Comparison of ENCODE assay signal across 18 cellular contexts in genomic region chr17:50611639-50612038, GRCh38. TPM values are rescaled to one million over a fixed set of nuclear protein-coding genes. Genes with fewer than 3 reads are reported as not detected.
DNase-seq lines count a peak whose midpoint lies in the region; ATAC-seq and TF ChIP-seq lines count a peak whose summit lies in the region.
"Had no signal": no experiment of that assay in that cellular context is flagged by ENCODE, and none has a peak within 500 bp of the region (broad histone marks: within the 10 kb centered on the region; RNA-seq: fewer than 3 reads in every experiment).

No MANE protein-coding gene starts in this region.

- POLR2A ChIA-PET in activated CD8-positive, alpha-beta T cell treated with anti-CD3 and anti-CD28 coated beads, Interleukin-2, amount 10 ng/mL, durations not matched to agents 7 days and 5 days (lab: Charles Lee), result interaction anchor here (0.7 kb wide), 1 partner anchor 118 kb away, joined by 3 read pairs; no protein-coding TSS in a partner anchor
- POLR2A ChIA-PET in activated CD8-positive, alpha-beta T cell treated with anti-CD3 and anti-CD28 coated beads for 36 hours (lab: Charles Lee), result interaction anchor here (0.9 kb wide), 1 partner anchor 185 kb away, joined by 3 read pairs; no protein-coding TSS in a partner anchor

- ATAC-seq in activated CD8-positive, alpha-beta T cell treated with anti-CD3 and anti-CD28 coated beads, Interleukin-2, amount 10 ng/mL, durations not matched to agents 7 days and 5 days, result no peak
- ATAC-seq in activated CD8-positive, alpha-beta T cell treated with anti-CD3 and anti-CD28 coated beads for 36 hours, result no peak
- ATAC-seq in natural killer cell treated with Interleukin-12 subunit alpha and Interleukin-12 subunit beta and Interleukin-15 and Interleukin-18, amount 100 ng/mL, for 72 hours, result no peak
- no peak for ATAC-seq in gastrocnemius medialis
- ATAC-seq in GM19397 (IDR thresholded peaks at IDR 0.05; ENCODE audit: unreplicated experiment), result no peak
- ATAC-seq: CD8-positive, alpha-beta T cell had no signal

- H2AFZ ChIP-seq in neural progenitor cell (replicated peaks), result no peak overlapping the region

- H3K4me1 Mint-ChIP-seq in activated CD8-positive, alpha-beta T cell treated with anti-CD3 and anti-CD28 coated beads, Interleukin-2, amount 10 ng/mL, durations not matched to agents 7 days and 5 days (ENCODE audit: low read depth), result peaks cover 12% of the 10 kb centered on the region
- H3K4me1 Mint-ChIP-seq in activated CD8-positive, alpha-beta T cell treated with anti-CD3 and anti-CD28 coated beads for 36 hours (ENCODE audit: low read depth), result peaks cover 7% of the 10 kb centered on the region
- H3K4me1 Mint-ChIP-seq in neural progenitor cell, result peaks cover 30% of the 10 kb centered on the region
- peaks cover 6 to 7% of the 10 kb centered on the region in 2 donors for H3K4me1 Mint-ChIP-seq in natural killer cell treated with Interleukin-12 subunit alpha and Interleukin-12 subunit beta and Interleukin-15 and Interleukin-18, amount 100 ng/mL, for 72 hours (ENCODE audit: low read depth in 2 of 2)

- no peaks in the 10 kb centered on the region for H3K36me3 Mint-ChIP-seq in activated CD8-positive, alpha-beta T cell treated with anti-CD3 and anti-CD28 coated beads, Interleukin-2, amount 10 ng/mL, durations not matched to agents 7 days and 5 days (ENCODE audit: low read depth)
- H3K36me3 Mint-ChIP-seq in activated CD8-positive, alpha-beta T cell treated with anti-CD3 and anti-CD28 coated beads for 36 hours (ENCODE audit: low read depth), result no peaks in the 10 kb centered on the region
- peaks cover 2% of the 10 kb centered on the region for H3K36me3 Mint-ChIP-seq in neural progenitor cell
- no peaks in the 10 kb centered on the region for H3K36me3 Mint-ChIP-seq in natural killer cell treated with Interleukin-12 subunit alpha and Interleukin-12 subunit beta and Interleukin-15 and Interleukin-18, amount 100 ng/mL, for 72 hours
- H3K36me3 Mint-ChIP-seq: CD14-positive monocyte; CD8-positive, alpha-beta T cell had no signal

- H3K36me3 ChIP-seq in neural progenitor cell, result no peaks in the 10 kb centered on the region
- H3K36me3 ChIP-seq in gastrocnemius medialis, result no peaks in the 10 kb centered on the region
- H3K36me3 ChIP-seq: HAP-1 had no signal

- DNase-seq in activated CD8-positive, alpha-beta T cell treated with anti-CD3 and anti-CD28 coated beads, Interleukin-2, amount 10 ng/mL, durations not matched to agents 7 days and 5 days, result no peak
- no peak for DNase-seq in activated CD8-positive, alpha-beta T cell treated with anti-CD3 and anti-CD28 coated beads for 36 hours
- DNase-seq in fibroblast of villous mesenchyme (ENCODE audit: low read depth), result peak; percentile 12
- no peak for DNase-seq in neural progenitor cell (ENCODE audit: low spot score)
- no peak for DNase-seq in natural killer cell treated with Interleukin-12 subunit alpha and Interleukin-12 subunit beta and Interleukin-15 and Interleukin-18, amount 100 ng/mL, for 72 hours (ENCODE audit: low spot score)
- DNase-seq in gastrocnemius medialis, result no peak
- DNase-seq: CD8-positive, alpha-beta T cell; COR-L47; DMS153; DMS79 treated with DMSO at 0.1 percent for 48 hours; GDM1; HFFc6; KBM-7 had no signal

- H4K20me1 ChIP-seq in neural progenitor cell (ENCODE audit: low read depth), result no peaks in the 10 kb centered on the region

- intact Hi-C loops in activated CD8-positive, alpha-beta T cell treated with anti-CD3 and anti-CD28 coated beads for 36 hours (cut with micrococcal nuclease), result no loop called here
- intact Hi-C loops in gastrocnemius medialis (cut with DNase I; ENCODE audit: low total_unique reads), result no loop called here

- H3K27ac Mint-ChIP-seq in activated CD8-positive, alpha-beta T cell treated with anti-CD3 and anti-CD28 coated beads, Interleukin-2, amount 10 ng/mL, durations not matched to agents 7 days and 5 days, result peak overlapping the region; percentile 46
- no peak overlapping the region for H3K27ac Mint-ChIP-seq in activated CD8-positive, alpha-beta T cell treated with anti-CD3 and anti-CD28 coated beads for 36 hours
- no peak overlapping the region for H3K27ac Mint-ChIP-seq in neural progenitor cell
- no peak overlapping the region for H3K27ac Mint-ChIP-seq in natural killer cell treated with Interleukin-12 subunit alpha and Interleukin-12 subunit beta and Interleukin-15 and Interleukin-18, amount 100 ng/mL, for 72 hours
- H3K27ac Mint-ChIP-seq: CD14-positive monocyte; CD8-positive, alpha-beta T cell; HFFc6 had no signal

- H3K4me1 ChIP-seq in neural progenitor cell (peaks cover 20% of the 10 kb centered on the region), gastrocnemius medialis (no peaks in the 10 kb centered on the region)
- H3K4me1 ChIP-seq: HAP-1 had no signal

- H3K27ac ChIP-seq in neural progenitor cell (no peak overlapping the region), gastrocnemius medialis (no peak overlapping the region)
- H3K27ac ChIP-seq: 22Rv1, HL-60 had no signal

- TF ChIP-seq CTCF in activated CD8-positive, alpha-beta T cell treated with anti-CD3 and anti-CD28 coated beads for 36 hours (IDR thresholded peaks at IDR 0.05), result no peak
- TF ChIP-seq CTCF in fibroblast of villous mesenchyme (IDR thresholded peaks at IDR 0.05; ENCODE audit: insufficient read depth, low read depth, low read length), result no peak
- no peak for TF ChIP-seq CTCF in neural progenitor cell (IDR thresholded peaks at IDR 0.05)
- TF ChIP-seq CTCF in gastrocnemius medialis (IDR thresholded peaks at IDR 0.05 in 4 of 5, conservative IDR thresholded peaks at IDR 0.05 in 1 of 5), result no peak

- H3K4me3 ChIP-seq in fibroblast of villous mesenchyme (ENCODE audit: low read depth, low read length) (no peak overlapping the region), neural progenitor cell (no peak overlapping the region), gastrocnemius medialis (no peak overlapping the region)
- H3K4me3 ChIP-seq: HAP-1 had no signal

- no peak overlapping the region for H3K4me3 Mint-ChIP-seq in activated CD8-positive, alpha-beta T cell treated with anti-CD3 and anti-CD28 coated beads, Interleukin-2, amount 10 ng/mL, durations not matched to agents 7 days and 5 days
- H3K4me3 Mint-ChIP-seq in activated CD8-positive, alpha-beta T cell treated with anti-CD3 and anti-CD28 coated beads for 36 hours, result no peak overlapping the region
- H3K4me3 Mint-ChIP-seq in neural progenitor cell, result peak overlapping the region; percentile 72
- H3K4me3 Mint-ChIP-seq in natural killer cell treated with Interleukin-12 subunit alpha and Interleukin-12 subunit beta and Interleukin-15 and Interleukin-18, amount 100 ng/mL, for 72 hours, result no peak overlapping the region
- H3K4me3 Mint-ChIP-seq: CD14-positive monocyte; CD8-positive, alpha-beta T cell; HFFc6 had no signal

- no peak overlapping the region for H3K9ac ChIP-seq in neural progenitor cell

- in situ Hi-C loops in gastrocnemius medialis (cut with MboI; ENCODE audit: low sequenced_read_pairs in 4 of 4), result no loop called here

- no peaks in the 10 kb centered on the region for H3K9me3 ChIP-seq in neural progenitor cell (ENCODE audit: low read depth)
- no peaks in the 10 kb centered on the region for H3K9me3 ChIP-seq in gastrocnemius medialis
- H3K9me3 ChIP-seq: HAP-1 had no signal

- CTCF ChIA-PET in activated CD8-positive, alpha-beta T cell treated with anti-CD3 and anti-CD28 coated beads, Interleukin-2, amount 10 ng/mL, durations not matched to agents 7 days and 5 days (lab: Charles Lee), result no interaction called here
- CTCF ChIA-PET in activated CD8-positive, alpha-beta T cell treated with anti-CD3 and anti-CD28 coated beads for 36 hours (lab: Charles Lee), result no interaction called here

- no peaks in the 10 kb centered on the region for H3F3A ChIP-seq in neural progenitor cell (ENCODE audit: low read depth)

- no peaks in the 10 kb centered on the region for H3K79me2 ChIP-seq in neural progenitor cell (ENCODE audit: low read depth)

- H3K27me3 ChIP-seq in neural progenitor cell, result no peaks in the 10 kb centered on the region
- no peaks in the 10 kb centered on the region for H3K27me3 ChIP-seq in gastrocnemius medialis

- H3K4me2 ChIP-seq in neural progenitor cell, result no peak overlapping the region

- H3K9me3 Mint-ChIP-seq in activated CD8-positive, alpha-beta T cell treated with anti-CD3 and anti-CD28 coated beads, Interleukin-2, amount 10 ng/mL, durations not matched to agents 7 days and 5 days (ENCODE audit: insufficient read depth), result no peaks in the 10 kb centered on the region
- no peaks in the 10 kb centered on the region for H3K9me3 Mint-ChIP-seq in activated CD8-positive, alpha-beta T cell treated with anti-CD3 and anti-CD28 coated beads for 36 hours
- H3K9me3 Mint-ChIP-seq in neural progenitor cell, result no peaks in the 10 kb centered on the region
- no peaks in the 10 kb centered on the region for H3K9me3 Mint-ChIP-seq in natural killer cell treated with Interleukin-12 subunit alpha and Interleukin-12 subunit beta and Interleukin-15 and Interleukin-18, amount 100 ng/mL, for 72 hours
- H3K9me3 Mint-ChIP-seq: CD14-positive monocyte; CD8-positive, alpha-beta T cell; HFFc6 had no signal

- peaks cover 11% of the 10 kb centered on the region for H3K27me3 Mint-ChIP-seq in activated CD8-positive, alpha-beta T cell treated with anti-CD3 and anti-CD28 coated beads, Interleukin-2, amount 10 ng/mL, durations not matched to agents 7 days and 5 days (ENCODE audit: low read depth)
- peaks cover 4% of the 10 kb centered on the region for H3K27me3 Mint-ChIP-seq in activated CD8-positive, alpha-beta T cell treated with anti-CD3 and anti-CD28 coated beads for 36 hours
- peaks cover 3% of the 10 kb centered on the region for H3K27me3 Mint-ChIP-seq in neural progenitor cell (ENCODE audit: insufficient read depth, low read depth)
- peaks cover 0 to 3% of the 10 kb centered on the region in 2 donors for H3K27me3 Mint-ChIP-seq in natural killer cell treated with Interleukin-12 subunit alpha and Interleukin-12 subunit beta and Interleukin-15 and Interleukin-18, amount 100 ng/mL, for 72 hours

- TF ChIP-seq POLR2A in gastrocnemius medialis (IDR thresholded peaks at IDR 0.05), result no peak

RNA-seq across cellular contexts. Expression of gene ABCC3, which starts 23.0 kb away (rescaled TPM):
- not detected for total RNA-seq in activated CD8-positive, alpha-beta T cell treated with anti-CD3 and anti-CD28 coated beads, Interleukin-2, amount 10 ng/mL, durations not matched to agents 7 days and 5 days
- not detected for total RNA-seq in activated CD8-positive, alpha-beta T cell treated with anti-CD3 and anti-CD28 coated beads for 36 hours
- total RNA-seq in fibroblast of villous mesenchyme (14.5 and 39.3 TPM in 2 replicates), neural progenitor cell (ENCODE audit: low replicate concordance) (0.22 TPM in 1 of 2 replicates, not detected in the other), gastrocnemius medialis (1 to 10 TPM in 1 of 4 donors, under 1 TPM in 3; 0.51 to 1.3 (median 0.76) TPM)
- not detected for total RNA-seq in natural killer cell treated with Interleukin-12 subunit alpha and Interleukin-12 subunit beta and Interleukin-15 and Interleukin-18, amount 100 ng/mL, for 72 hours
- total RNA-seq: CD8-positive, alpha-beta T cell had no signal

RNA-seq across cellular contexts. Expression of gene CACNA1G, which starts 51.1 kb away (rescaled TPM):
- not detected for total RNA-seq in activated CD8-positive, alpha-beta T cell treated with anti-CD3 and anti-CD28 coated beads, Interleukin-2, amount 10 ng/mL, durations not matched to agents 7 days and 5 days
- under 1 TPM in 1 of 2 experiments, not detected in 1; 0.13 TPM for total RNA-seq in activated CD8-positive, alpha-beta T cell treated with anti-CD3 and anti-CD28 coated beads for 36 hours
- total RNA-seq in fibroblast of villous mesenchyme (under 0.01 and 0.43 TPM in 2 replicates), neural progenitor cell (ENCODE audit: low replicate concordance) (1.6 and 4.9 TPM in 2 replicates), gastrocnemius medialis (under 1 TPM in 2 of 4 donors, not detected in 2; 0.09 to 0.10 TPM)
- total RNA-seq in natural killer cell treated with Interleukin-12 subunit alpha and Interleukin-12 subunit beta and Interleukin-15 and Interleukin-18, amount 100 ng/mL, for 72 hours, result not detected
